20 cellular contexts compared by ENCODE assay signal in genomic region chr12:122855071-122855829, GRCh38.
"Had no signal": no experiment of that assay in that cellular context is flagged by ENCODE, and none has a peak within 500 bp of the region (broad histone marks: within the 10 kb centered on the region; RNA-seq: fewer than 3 reads in every experiment).

No MANE protein-coding gene starts in this region.

- H3K27me3 Mint-ChIP-seq: activated B cell treated with CpG ODN at 0.5 μM for 24 hours; activated CD8-positive, alpha-beta T cell treated with anti-CD3 and anti-CD28 coated beads for 36 hours; activated T-helper 17 cell treated with anti-CD3 and anti-CD28 coated beads, Interleukin-2, amount 50 U/mL, for 72 hours; brain; natural killer cell treated with Interleukin-12 subunit alpha and Interleukin-12 subunit beta and Interleukin-15 and Interleukin-18, amount 100 ng/mL, for 72 hours had no signal

- DNase-seq: activated B cell treated with CpG ODN at 0.5 μM for 24 hours; activated CD4-positive, alpha-beta T cell treated with anti-CD3 and anti-CD28 coated beads for 48 hours; activated CD8-positive, alpha-beta T cell treated with anti-CD3 and anti-CD28 coated beads for 36 hours; activated naive CD4-positive, alpha-beta T cell; activated T-cell treated with anti-CD3 and anti-CD28 coated beads, Interleukin-2, amount 50 U/mL, for 1 hour; anterior cingulate cortex; cortex of kidney; effector memory CD4-positive, alpha-beta T cell; left colon; lower lobe of right lung; stimulated activated CD4-positive, alpha-beta T cell treated with anti-CD3 and anti-CD28 coated beads, Interleukin-12 subunit alpha, Interleukin-12 subunit beta, amount 100 ng/mL, for 4 hours; stimulated activated CD4-positive, alpha-beta T cell treated with anti-CD3 and anti-CD28 coated beads, Interleukin-1b, Interleukin-23, amount 100 ng/mL, for 48 hours; stomach; upper lobe of left lung had no signal

- H3K4me3 ChIP-seq: lower lobe of right lung, stomach, thoracic aorta, upper lobe of left lung had no signal

- ATAC-seq: activated CD8-positive, alpha-beta T cell treated with anti-CD3 and anti-CD28 coated beads for 36 hours; activated T-helper 17 cell treated with anti-CD3 and anti-CD28 coated beads, Interleukin-2, amount 50 U/mL, for 72 hours; left colon; lower lobe of right lung; natural killer cell treated with Interleukin-12 subunit alpha and Interleukin-12 subunit beta and Interleukin-15 and Interleukin-18, amount 100 ng/mL, for 72 hours had no signal

- H3K36me3 Mint-ChIP-seq: natural killer cell treated with Interleukin-12 subunit alpha and Interleukin-12 subunit beta and Interleukin-15 and Interleukin-18, amount 100 ng/mL, for 72 hours had no signal

- H3K27ac Mint-ChIP-seq: activated B cell treated with CpG ODN at 0.5 μM for 24 hours; activated CD8-positive, alpha-beta T cell treated with anti-CD3 and anti-CD28 coated beads for 36 hours; activated T-helper 17 cell treated with anti-CD3 and anti-CD28 coated beads, Interleukin-2, amount 50 U/mL, for 72 hours; mesothelial cell of epicardium; natural killer cell treated with Interleukin-12 subunit alpha and Interleukin-12 subunit beta and Interleukin-15 and Interleukin-18, amount 100 ng/mL, for 72 hours; T-helper 2 cell treated with Interferon-gamma antibody and Interleukin-4, amounts not matched to agents 5 μg/mL and 100 μg/mL, for 36 hours had no signal

- H3K4me1 Mint-ChIP-seq: activated T-helper 17 cell treated with anti-CD3 and anti-CD28 coated beads, Interleukin-2, amount 50 U/mL, for 72 hours; mesothelial cell of epicardium had no signal

- H3K9me3 ChIP-seq: lower lobe of right lung, stomach, thoracic aorta, upper lobe of left lung had no signal

- H3K4me3 Mint-ChIP-seq: activated B cell treated with CpG ODN at 0.5 μM for 24 hours; activated CD8-positive, alpha-beta T cell treated with anti-CD3 and anti-CD28 coated beads for 36 hours; activated T-helper 17 cell treated with anti-CD3 and anti-CD28 coated beads, Interleukin-2, amount 50 U/mL, for 72 hours; brain; mesothelial cell of epicardium; natural killer cell treated with Interleukin-12 subunit alpha and Interleukin-12 subunit beta and Interleukin-15 and Interleukin-18, amount 100 ng/mL, for 72 hours; T-helper 2 cell treated with Interferon-gamma antibody and Interleukin-4, amounts not matched to agents 5 μg/mL and 100 μg/mL, for 36 hours had no signal

- H3K9me3 Mint-ChIP-seq: activated B cell treated with CpG ODN at 0.5 μM for 24 hours; activated CD8-positive, alpha-beta T cell treated with anti-CD3 and anti-CD28 coated beads for 36 hours; activated T-helper 17 cell treated with anti-CD3 and anti-CD28 coated beads, Interleukin-2, amount 50 U/mL, for 72 hours; brain; mesothelial cell of epicardium; natural killer cell treated with Interleukin-12 subunit alpha and Interleukin-12 subunit beta and Interleukin-15 and Interleukin-18, amount 100 ng/mL, for 72 hours; T-helper 2 cell treated with Interferon-gamma antibody and Interleukin-4, amounts not matched to agents 5 μg/mL and 100 μg/mL, for 36 hours had no signal

- H3K27me3 ChIP-seq: stomach, upper lobe of left lung had no signal

- H3K27ac ChIP-seq: lower lobe of right lung, upper lobe of left lung had no signal
